ENCODE assay signal across 11 cellular contexts in genomic region chr7:24283559-24283899, GRCh38. TPM values are rescaled to one million over a fixed set of nuclear protein-coding genes. Genes with fewer than 3 reads are reported as not detected.
DNase-seq lines count a peak whose midpoint lies in the region; ATAC-seq, FAIRE-seq and TF ChIP-seq lines count a peak whose summit lies in the region.
"Had no signal": no experiment of that assay in that cellular context is flagged by ENCODE, and none has a peak within 500 bp of the region (broad histone marks: within the 10 kb centered on the region; RNA-seq: fewer than 3 reads in every experiment).

No MANE protein-coding gene starts in this region.

- H3K79me2 ChIP-seq in GM12878 (ENCODE audit: control insufficient read depth, insufficient read depth, low read length): no peaks in the 10 kb centered on the region
- no peaks in the 10 kb centered on the region for H3K79me2 ChIP-seq in neural cell (replicated peaks; ENCODE audit: insufficient read depth, low read length)

- in situ Hi-C loops in GM12878 (cut with MboI): no loop called here

- WGBS in GM12878 (ENCODE audit: insufficient coverage, insufficient replicate concordance, low lambda C conversion rate, missing lambda C conversion rate): under 1% methylated on average over 19 of the region's 19 CpGs

- no peak overlapping the region for H3K27ac ChIP-seq in CD4-positive, alpha-beta T cell (ENCODE audit: low read depth, low read length)
- no peak overlapping the region for H3K27ac ChIP-seq in GM12878 (ENCODE audit: control insufficient read depth, insufficient read depth)
- H3K27ac ChIP-seq in neural cell (ENCODE audit: low read length): no peak overlapping the region

- no peaks in the 10 kb centered on the region for H3K9me2 ChIP-seq in neural cell (ENCODE audit: insufficient read depth, low read length)

- TF ChIP-seq RAD21 in GM12878 (IDR thresholded peaks at IDR 0.05; ENCODE audit: insufficient read depth, low read depth, low read length) (no peak), neural cell (conservative IDR thresholded peaks at IDR 0.05) (no peak)

- CTCF ChIA-PET in CD4-positive, alpha-beta T cell (lab: Charles Lee): no interaction called here
- CTCF ChIA-PET in GM12878 (lab: Yijun Ruan, JAX): no interaction called here

- H3K4me1 ChIP-seq in GM12878 (ENCODE audit: control insufficient read depth, insufficient read depth, low read length): peaks cover 7% of the 10 kb centered on the region; the same call in 1 of the 2 replicates

- H3K27me3 Mint-ChIP-seq in CD4-positive, alpha-beta T cell: peaks cover 46% of the 10 kb centered on the region

- intact Hi-C loops in CD4-positive, alpha-beta T cell (cut with DNase I, micrococcal nuclease): no loop called here
- intact Hi-C loops in GM12878 (cut with micrococcal nuclease; ENCODE audit: unreplicated experiment): no loop called here

- H3K27ac Mint-ChIP-seq in CD4-positive, alpha-beta T cell: no peak overlapping the region

- no peaks in the 10 kb centered on the region for H3K36me3 ChIP-seq in H7 (replicated peaks; ENCODE audit: control insufficient read depth, insufficient read depth, low read length)
- no peaks in the 10 kb centered on the region for H3K36me3 ChIP-seq in GM12878 (ENCODE audit: control insufficient read depth in 2 of 2, insufficient read depth in 2 of 2, low read length in 1 of 2)
- no peaks in the 10 kb centered on the region for H3K36me3 ChIP-seq in neural cell (ENCODE audit: insufficient read depth, low read length)

- ATAC-seq in CD4-positive, alpha-beta T cell (ENCODE audit: poor library complexity): no peak
- ATAC-seq in GM12878 (no peak), HG03432 (IDR thresholded peaks at IDR 0.05; ENCODE audit: unreplicated experiment) (no peak)

- peak overlapping the region; percentile 36; the same call in 1 of the 2 replicates for H3K4me3 ChIP-seq in H7 (ENCODE audit: insufficient read depth, low read depth, low read length)
- H3K4me3 ChIP-seq in GM12878: no peak overlapping the region
- H3K4me3 ChIP-seq in neural cell (ENCODE audit: low read length): peak overlapping the region; percentile 58
- H3K4me3 ChIP-seq in foreskin fibroblast (ENCODE audit: low read depth in 1 of 2, low read length in 2 of 2): no peak overlapping the region

- no peaks in the 10 kb centered on the region for H3F3A ChIP-seq in neural cell (ENCODE audit: insufficient read depth, low read length, poor library complexity, severe bottlenecking)

- DNase-seq in CD4-positive, alpha-beta T cell: no peak
- DNase-seq in H7 (no peak), GM12878 (ENCODE audit: low read depth, low spot score) (no peak), foreskin fibroblast (no peak), hippocampal formation (lab: John Stamatoyannopoulos, UW) (no peak)
- no peak for DNase-seq in stimulated activated naive CD4-positive, alpha-beta T cell treated with Interleukin-2 at 50 U/mL for 16 hours (lab: John Stamatoyannopoulos, UW)
- DNase-seq: KBM-7, NCI-H510A had no signal

- no peak for FAIRE-seq in GM12878 (lab: Jason Lieb, UNC)
- FAIRE-seq: endothelial cell of umbilical vein had no signal

- no TSS peak for BruUV-seq in GM12878 (replicated peaks; lab: Mats Ljungman, UMichigan)

- peaks cover 20% of the 10 kb centered on the region for H3K4me1 Mint-ChIP-seq in CD4-positive, alpha-beta T cell (ENCODE audit: low read depth)

- TF ChIP-seq POLR2A in GM12878 (IDR thresholded peaks at IDR 0.05; ENCODE audit: low read depth, low read length): no peak

- no peak for TF ChIP-seq EP300 in GM12878 (IDR thresholded peaks at IDR 0.05; ENCODE audit: borderline replicate concordance in 1 of 2, control insufficient read depth in 1 of 2, low read depth in 2 of 2, low read length in 2 of 2)
- TF ChIP-seq EP300 in neural cell (conservative IDR thresholded peaks at IDR 0.05; ENCODE audit: poor library complexity, severe bottlenecking): no peak

- H4K20me1 ChIP-seq in GM12878 (ENCODE audit: control insufficient read depth, insufficient read depth) (no peaks in the 10 kb centered on the region), neural cell (ENCODE audit: insufficient read depth) (no peaks in the 10 kb centered on the region)

- peak overlapping the region; percentile 67 for H3K4me3 Mint-ChIP-seq in CD4-positive, alpha-beta T cell

- H3K9ac ChIP-seq in GM12878 (ENCODE audit: control insufficient read depth, insufficient read depth, low read length): no peak overlapping the region
- no peak overlapping the region for H3K9ac ChIP-seq in neural cell (ENCODE audit: low read length)

- H3K27me3 ChIP-seq in CD4-positive, alpha-beta T cell (ENCODE audit: control insufficient read depth, insufficient read depth, low read length): peaks cover 65% of the 10 kb centered on the region
- peaks cover 39% of the 10 kb centered on the region; the same call in 1 of the 2 replicates for H3K27me3 ChIP-seq in H7 (ENCODE audit: control insufficient read depth, insufficient read depth, low read length)
- H3K27me3 ChIP-seq in GM12878 (replicated peaks in 1 of 2; ENCODE audit: control insufficient read depth in 2 of 2, insufficient read depth in 2 of 2, low read length in 1 of 2): peaks cover 15 to 19% of the 10 kb centered on the region in 2 experiments
- peaks cover 46% of the 10 kb centered on the region for H3K27me3 ChIP-seq in neural cell (ENCODE audit: insufficient read depth, low read depth, low read length)

- RAD21 ChIA-PET in GM12878 (lab: Charles Lee; ENCODE audit: unreplicated experiment): no interaction called here

- TF ChIP-seq CTCF in CD4-positive, alpha-beta T cell (IDR thresholded peaks at IDR 0.05): no peak
- TF ChIP-seq CTCF in GM12878 (IDR thresholded peaks at IDR 0.05 in 2 of 3, conservative IDR thresholded peaks at IDR 0.05 in 1 of 3; ENCODE audit: control insufficient read depth in 2 of 3, extremely low read depth in 1 of 3, insufficient read depth in 1 of 3, low read depth in 3 of 3, low read length in 3 of 3) (no peak), neural cell (IDR thresholded peaks at IDR 0.05; ENCODE audit: poor library complexity, severe bottlenecking) (no peak), foreskin fibroblast (IDR thresholded peaks at IDR 0.05; ENCODE audit: low read depth, low read length) (no peak)

- POLR2A ChIA-PET in CD4-positive, alpha-beta T cell (lab: Charles Lee): no interaction called here
- POLR2A ChIA-PET in GM12878 (lab: Charles Lee): no interaction called here

- H3K9me3 Mint-ChIP-seq in CD4-positive, alpha-beta T cell: no peaks in the 10 kb centered on the region

- SMC1A ChIA-PET in GM12878 (lab: Charles Lee; ENCODE audit: uncharacterized antibody, unreplicated experiment): no interaction called here

- no peaks in the 10 kb centered on the region for H3K9me3 ChIP-seq in CD4-positive, alpha-beta T cell (ENCODE audit: control insufficient read depth, low read length)
- H3K9me3 ChIP-seq in GM12878 (replicated peaks; ENCODE audit: control insufficient read depth, insufficient read depth, low read length) (no peaks in the 10 kb centered on the region; the same call in 2 of the 3 replicates), neural cell (ENCODE audit: low read length) (no peaks in the 10 kb centered on the region)

- peak overlapping the region; percentile 77; the same call in 1 of the 2 replicates for H3K4me2 ChIP-seq in GM12878 (ENCODE audit: control insufficient read depth, insufficient read depth)
- no peak overlapping the region for H3K4me2 ChIP-seq in neural cell (ENCODE audit: low read length)

- H2AFZ ChIP-seq in GM12878 (ENCODE audit: control insufficient read depth, low read depth, low read length) (no peak overlapping the region; the same call in 1 of the 2 replicates), neural cell (ENCODE audit: low read depth, low read length) (no peak overlapping the region)

- no peaks in the 10 kb centered on the region for H3K36me3 Mint-ChIP-seq in CD4-positive, alpha-beta T cell (ENCODE audit: low read depth)

TF ChIP-seq in GM12878, 131 proteins besides CTCF, POLR2A, EP300 and RAD21 (continues in another document):
- no peak for TF ChIP-seq ZNF24 (IDR thresholded peaks at IDR 0.05)
- no peak for TF ChIP-seq HCFC1 (IDR thresholded peaks at IDR 0.05; ENCODE audit: low read length)
- TF ChIP-seq TCF7 (IDR thresholded peaks at IDR 0.05; ENCODE audit: borderline replicate concordance): no peak
- no peak for TF ChIP-seq FOXK2 (IDR thresholded peaks at IDR 0.05)
- TF ChIP-seq CREB1 (IDR thresholded peaks at IDR 0.05; ENCODE audit: low read depth): no peak
- no peak for TF ChIP-seq BHLHE40 (IDR thresholded peaks at IDR 0.05; ENCODE audit: borderline replicate concordance in 1 of 2, low read depth in 2 of 2, low read length in 1 of 2)
- no peak for TF ChIP-seq BACH1 (IDR thresholded peaks at IDR 0.05; ENCODE audit: borderline replicate concordance)

TF ChIP-seq in neural cell, 6 proteins besides CTCF, POLR2A, EP300 and RAD21 (continues in another document):
- TF ChIP-seq TAF1 (IDR thresholded peaks at IDR 0.05; ENCODE audit: low read depth) (no peak), MXI1 (conservative IDR thresholded peaks at IDR 0.05; ENCODE audit: poor library complexity, severe bottlenecking) (no peak), SMC3 (conservative IDR thresholded peaks at IDR 0.05; ENCODE audit: poor library complexity) (no peak), EZH2 (IDR thresholded peaks at IDR 0.05; ENCODE audit: borderline replicate concordance, insufficient read depth, low read length, poor library complexity, severe bottlenecking) (no peak)

RNA-seq across cellular contexts. Expression of gene NPY, which starts 0.5 kb away (rescaled TPM):
- total RNA-seq in CD4-positive, alpha-beta T cell: not detected
- total RNA-seq in H7 (2014; rRNA removed; shearing (Covaris generic)): not detected in 2 replicates
- total RNA-seq in GM12878 (2013; cell fraction: nucleolus; rRNA removed): not detected in 2 replicates
- total RNA-seq in GM12878 (2014; rRNA removed) (not detected in 2 replicates), GM12878 (2014; rRNA removed; fragmentation: Illumina TruSeq; extraction: Trizol) (not detected in 2 replicates), GM12878 (2021) (not detected in 2 replicates)
- not detected for polyA plus RNA-seq in GM12878 (2011; ENCODE audit: low read depth)
- polyA plus RNA-seq in GM12878 (2011; rRNA removed) (not detected in 2 replicates), GM12878 (2014; fragmentation: Illumina TruSeq; extraction: Trizol) (not detected in 2 replicates), GM12878 (2014; fragmentation: Nextera tagmentation; extraction: Ambion mirVana) (not detected), GM12878 (2014; rRNA removed) (not detected in 2 replicates), GM12878 (2016; fragmentation: Nextera tagmentation; extraction: Ambion mirVana) (not detected), neural cell (not detected in 2 replicates)
- polyA plus RNA-seq in GM12878 (2011; cell fraction: cytosol; rRNA removed): not detected in 2 replicates
- not detected in 2 replicates for polyA plus RNA-seq in GM12878 (2011; cell fraction: nucleus; rRNA removed)
- not detected in 2 replicates for polyA plus RNA-seq in GM12878 (2012)
- polyA minus RNA-seq in GM12878 (2011; rRNA and poly(A)+ RNA removed): not detected in 2 replicates
- not detected in 2 replicates for polyA minus RNA-seq in GM12878 (2011; cell fraction: cytosol; rRNA and poly(A)+ RNA removed)
- not detected in 2 replicates for polyA minus RNA-seq in GM12878 (2011; cell fraction: nucleus; rRNA and poly(A)+ RNA removed)
- not detected in 2 replicates for polyA minus RNA-seq in neural cell
- total RNA-seq: endothelial cell of umbilical vein had no signal
- polyA plus RNA-seq: endothelial cell of umbilical vein had no signal

Comparison
In these comparisons a context has a peak if more than half of its experiments do, and no peak if none do; other contexts are left out.
1. H3K4me3 ChIP-seq: peak in H7 (single experiment) and neural cell (single experiment); none in GM12878 (single experiment) and foreskin fibroblast (0 of 2).